Comparison of ENCODE assay signal across 1 cellular context in genomic region chr10:107031981-107032699, GRCh38.
TF ChIP-seq lines count a peak whose summit lies in the region.

No MANE protein-coding gene starts in this region.

TF ChIP-seq in K562, 482 proteins besides CTCF, POLR2A, EP300 and RAD21 (continued from another document and continues in another):
- no peak for TF ChIP-seq HBP1 (CRISPR knock-in tag; IDR thresholded peaks at IDR 0.05)
- no peak for TF ChIP-seq PCBP2 (IDR thresholded peaks at IDR 0.05; ENCODE audit: low read depth, low read length, poor library complexity, severe bottlenecking)
- no peak for TF ChIP-seq RB1 (IDR thresholded peaks at IDR 0.05; ENCODE audit: low read depth)
- TF ChIP-seq E4F1 (CRISPR knock-in tag; IDR thresholded peaks at IDR 0.05; ENCODE audit: borderline replicate concordance), result no peak
- TF ChIP-seq ZMIZ1 (IDR thresholded peaks at IDR 0.05; ENCODE audit: low read depth in 2 of 2, low read length in 2 of 2), result no peak
- peak; percentile 84 for TF ChIP-seq JUND (IDR thresholded peaks at IDR 0.05; ENCODE audit: borderline replicate concordance, low read depth, low read length)
- peak; percentile 77; the same call in 1 of the 3 replicates for TF ChIP-seq JUND (tag; IDR thresholded peaks at IDR 0.05; ENCODE audit: borderline replicate concordance, low read depth, low read length)
- no peak for TF ChIP-seq RHOXF2B (CRISPR knock-in tag; conservative IDR thresholded peaks at IDR 0.05)
- no peak for TF ChIP-seq SPI1 (IDR thresholded peaks at IDR 0.05; ENCODE audit: borderline replicate concordance, low read depth, low read length)
- no peak for TF ChIP-seq MYBL2 (IDR thresholded peaks at IDR 0.05; ENCODE audit: low read depth)
- no peak for TF ChIP-seq MYBL2 (CRISPR knock-in tag; IDR thresholded peaks at IDR 0.05; ENCODE audit: borderline replicate concordance)
- TF ChIP-seq DPF2 (IDR thresholded peaks at IDR 0.05), result peak; percentile 80
- no peak for TF ChIP-seq ZNF408 (CRISPR knock-in tag; IDR thresholded peaks at IDR 0.05; ENCODE audit: low read depth)
- no peak for TF ChIP-seq RBM17 (IDR thresholded peaks at IDR 0.05; ENCODE audit: borderline replicate concordance, low read depth, low read length)
- no peak for TF ChIP-seq TCF7L2 (IDR thresholded peaks at IDR 0.05; ENCODE audit: low read depth, low read length)
- peak; percentile 52; the same call in 1 of the 2 replicates for TF ChIP-seq SMAD4 (CRISPR knock-in tag; conservative IDR thresholded peaks at IDR 0.05)
- no peak for TF ChIP-seq WHSC1 (IDR thresholded peaks at IDR 0.05; ENCODE audit: low read length)
- no peak for TF ChIP-seq ZNF830 (CRISPR knock-in tag; IDR thresholded peaks at IDR 0.05)
- TF ChIP-seq BMI1 (IDR thresholded peaks at IDR 0.05; ENCODE audit: low read length), result no peak
- no peak for TF ChIP-seq THRA (IDR thresholded peaks at IDR 0.05)
- peak in 1 of 2 experiments; percentile 56; a peak in 1 of 4 replicates for TF ChIP-seq RCOR1 (IDR thresholded peaks at IDR 0.05; ENCODE audit: borderline replicate concordance in 1 of 2, low read depth in 2 of 2, low read length in 2 of 2)
- no peak for TF ChIP-seq THRAP3 (IDR thresholded peaks at IDR 0.05; ENCODE audit: borderline replicate concordance)
- TF ChIP-seq POLR2H (tag; IDR thresholded peaks at IDR 0.05; ENCODE audit: low read depth), result no peak
- no peak for TF ChIP-seq ZNF644 (tag; IDR thresholded peaks at IDR 0.05; ENCODE audit: low read depth)
- no peak for TF ChIP-seq ZNF79 (CRISPR knock-in tag; IDR thresholded peaks at IDR 0.05; ENCODE audit: low read depth)
- TF ChIP-seq RBM25 (IDR thresholded peaks at IDR 0.05; ENCODE audit: low read depth, low read length, severe bottlenecking), result no peak
- no peak for TF ChIP-seq NR2C1 (IDR thresholded peaks at IDR 0.05)
- TF ChIP-seq NR2C1 (tag; IDR thresholded peaks at IDR 0.05), result no peak
- no peak for TF ChIP-seq ARID2 (IDR thresholded peaks at IDR 0.05)
- TF ChIP-seq IRF9 (tag; IDR thresholded peaks at IDR 0.05), result no peak
- no peak for TF ChIP-seq IRF2 (CRISPR knock-in tag; IDR thresholded peaks at IDR 0.05)
- no peak for TF ChIP-seq CHD4 (IDR thresholded peaks at IDR 0.05; ENCODE audit: insufficient read depth, insufficient replicate concordance, low read depth, low read length, poor library complexity, severe bottlenecking)
- no peak for TF ChIP-seq BCL6 (CRISPR knock-in tag; IDR thresholded peaks at IDR 0.05)
- no peak for TF ChIP-seq ZNF274 (IDR thresholded peaks at IDR 0.05; ENCODE audit: borderline replicate concordance, low read depth, low read length)
- no peak for TF ChIP-seq PYGO2 (tag; IDR thresholded peaks at IDR 0.05)
- no peak for TF ChIP-seq ZBTB34 (CRISPR knock-in tag; IDR thresholded peaks at IDR 0.05)
- no peak for TF ChIP-seq MCM2 (IDR thresholded peaks at IDR 0.05; ENCODE audit: low read depth)
- no peak for TF ChIP-seq CSDE1 (IDR thresholded peaks at IDR 0.05)
- TF ChIP-seq MCM5 (IDR thresholded peaks at IDR 0.05; ENCODE audit: low read depth), result no peak
- no peak for TF ChIP-seq FOXA1 (IDR thresholded peaks at IDR 0.05; ENCODE audit: borderline replicate concordance)
- TF ChIP-seq NR3C1 (CRISPR knock-in tag; IDR thresholded peaks at IDR 0.05), result no peak
- no peak for TF ChIP-seq COPS2 (conservative IDR thresholded peaks at IDR 0.05)
- TF ChIP-seq PRPF4 (IDR thresholded peaks at IDR 0.05; ENCODE audit: insufficient read depth, low read depth, low read length, poor library complexity, severe bottlenecking), result no peak
- TF ChIP-seq MXD1 (CRISPR knock-in tag; IDR thresholded peaks at IDR 0.05; ENCODE audit: borderline replicate concordance, poor library complexity, severe bottlenecking), result no peak
- no peak for TF ChIP-seq TOE1 (IDR thresholded peaks at IDR 0.05; ENCODE audit: borderline replicate concordance)
- TF ChIP-seq TOE1 (CRISPR knock-in tag; IDR thresholded peaks at IDR 0.05; ENCODE audit: borderline replicate concordance, low read depth), result no peak
- TF ChIP-seq EP400 (IDR thresholded peaks at IDR 0.05), result peak; percentile 34; the same call in 1 of the 2 replicates
- TF ChIP-seq KAT2B (IDR thresholded peaks at IDR 0.05; ENCODE audit: low read depth, low read length), result no peak
- peak; percentile 39; the same call in 1 of the 2 replicates for TF ChIP-seq ATF7 (IDR thresholded peaks at IDR 0.05)
- TF ChIP-seq NCOA2 (IDR thresholded peaks at IDR 0.05; ENCODE audit: partially characterized antibody in 2 of 2), result no peak
- no peak for TF ChIP-seq SMC3 (conservative IDR thresholded peaks at IDR 0.05; ENCODE audit: insufficient read depth, low read depth, low read length)
- no peak for TF ChIP-seq ZFP30 (CRISPR knock-in tag; IDR thresholded peaks at IDR 0.05; ENCODE audit: borderline replicate concordance)
- TF ChIP-seq KDM4B (IDR thresholded peaks at IDR 0.05; ENCODE audit: borderline replicate concordance in 2 of 2, low read depth in 1 of 2), result no peak
- no peak for TF ChIP-seq PTRF (tag; IDR thresholded peaks at IDR 0.05)
- no peak for TF ChIP-seq KHSRP (IDR thresholded peaks at IDR 0.05)
- TF ChIP-seq TGIF2 (CRISPR knock-in tag; IDR thresholded peaks at IDR 0.05), result no peak
- no peak for TF ChIP-seq SMARCB1 (IDR thresholded peaks at IDR 0.05; ENCODE audit: insufficient read length, low read depth)
- TF ChIP-seq FOXJ3 (CRISPR knock-in tag; IDR thresholded peaks at IDR 0.05), result no peak
- no peak for TF ChIP-seq PRDM10 (IDR thresholded peaks at IDR 0.05; ENCODE audit: partially characterized antibody)
- TF ChIP-seq SUPT5H (IDR thresholded peaks at IDR 0.05), result no peak
- TF ChIP-seq NR2C2 (CRISPR knock-in tag; IDR thresholded peaks at IDR 0.05), result no peak
- 0 out of 2 replicates have a peak, but pooled peaks have one; percentile 12 for TF ChIP-seq NR2C2 (tag; IDR thresholded peaks at IDR 0.05)
